In genomic region chr21:42009831-42010506, GRCh38 we compare ENCODE assay signal across 8 cellular contexts. TPM values are rescaled to one million over a fixed set of nuclear protein-coding genes. Genes with fewer than 3 reads are reported as not detected.
A peak's percentile ranks its signal among the peaks of the same experiment; 100 is the strongest.
DNase-seq lines count a peak whose midpoint lies in the region; ATAC-seq and TF ChIP-seq lines count a peak whose summit lies in the region.

Gene ZBTB21, minus strand, starts transcription at chr21:42010360. Its CDS starts 16,265 bp downstream, at chr21:41994095.

- peaks cover 15% of the 10 kb centered on the region for H3K36me3 ChIP-seq in DOHH2 (ENCODE audit: control insufficient read depth, low read length)
- H3K36me3 ChIP-seq in RWPE2 (ENCODE audit: low read depth) = peaks cover 16% of the 10 kb centered on the region

- H3F3A ChIP-seq in DOHH2 (ENCODE audit: control insufficient read depth, insufficient read depth) = peaks cover 9% of the 10 kb centered on the region

- H3K27ac Mint-ChIP-seq in activated T-helper 2 cell treated with anti-CD3 and anti-CD28 coated beads, Interferon-gamma antibody, Interleukin-2, Interleukin-4, amounts not matched to agents 10 μg/mL and 5 μg/mL and 100 μg/mL, durations not matched to agents 14 hours and 24 hours and 36 hours = peak within 1 kb of the TSS; percentile 99
- peak within 1 kb of the TSS; percentile 95 to 98 for H3K27ac Mint-ChIP-seq in natural killer cell

- peak within 1 kb of the TSS; percentile 94 for H3K4me3 Mint-ChIP-seq in activated T-helper 2 cell treated with anti-CD3 and anti-CD28 coated beads, Interferon-gamma antibody, Interleukin-2, Interleukin-4, amounts not matched to agents 10 μg/mL and 5 μg/mL and 100 μg/mL, durations not matched to agents 14 hours and 24 hours and 36 hours (ENCODE audit: low read depth)
- H3K4me3 Mint-ChIP-seq in natural killer cell = peak within 1 kb of the TSS; percentile 94

- no peaks in the 10 kb centered on the region for H3K9me2 ChIP-seq in DOHH2 (replicated peaks; ENCODE audit: control insufficient read depth, low read length)

- peaks cover 42% of the 10 kb centered on the region for H3K79me2 ChIP-seq in DOHH2 (ENCODE audit: control insufficient read depth, low read length)

- H3K27me3 Mint-ChIP-seq in activated T-helper 2 cell treated with anti-CD3 and anti-CD28 coated beads, Interferon-gamma antibody, Interleukin-2, Interleukin-4, amounts not matched to agents 10 μg/mL and 5 μg/mL and 100 μg/mL, durations not matched to agents 14 hours and 24 hours and 36 hours (ENCODE audit: low read depth) = peaks cover 18% of the 10 kb centered on the region
- peaks cover 0 to 11% of the 10 kb centered on the region in 2 donors for H3K27me3 Mint-ChIP-seq in natural killer cell (ENCODE audit: low read depth in 2 of 2)

- H3K27ac ChIP-seq in DOHH2 (ENCODE audit: low read depth, low read length) (peak within 1 kb of the TSS; percentile 77), RWPE2 (ENCODE audit: poor library complexity, severe bottlenecking) (peak within 1 kb of the TSS; percentile 65)

- H3K4me1 ChIP-seq in DOHH2 (ENCODE audit: control insufficient read depth, low read length) (peaks cover 25% of the 10 kb centered on the region), RWPE2 (ENCODE audit: insufficient read depth, poor library complexity, severe bottlenecking) (no peaks in the 10 kb centered on the region)

- H3K9me3 ChIP-seq in DOHH2 (ENCODE audit: control insufficient read depth, insufficient read depth, low read length) (no peaks in the 10 kb centered on the region), RWPE2 (ENCODE audit: severe bottlenecking) (no peaks in the 10 kb centered on the region)

- peaks cover 9% of the 10 kb centered on the region for H3K9me3 Mint-ChIP-seq in activated T-helper 2 cell treated with anti-CD3 and anti-CD28 coated beads, Interferon-gamma antibody, Interleukin-2, Interleukin-4, amounts not matched to agents 10 μg/mL and 5 μg/mL and 100 μg/mL, durations not matched to agents 14 hours and 24 hours and 36 hours
- no peaks in the 10 kb centered on the region for H3K9me3 Mint-ChIP-seq in natural killer cell

- ATAC-seq in RWPE2 (ENCODE audit: low read depth) (peak; percentile 84), natural killer cell (peak; percentile 75 to 89 (median 79))

- no peaks in the 10 kb centered on the region for H3K27me3 ChIP-seq in DOHH2 (ENCODE audit: control insufficient read depth, low read length)
- H3K27me3 ChIP-seq in RWPE2 (ENCODE audit: insufficient read depth, poor library complexity, severe bottlenecking) = no peaks in the 10 kb centered on the region

- intact Hi-C loops in activated T-helper 2 cell treated with anti-CD3 and anti-CD28 coated beads, Interferon-gamma antibody, Interleukin-2, Interleukin-4, amounts not matched to agents 10 μg/mL and 5 μg/mL and 100 μg/mL, durations not matched to agents 14 hours and 24 hours and 36 hours (cut with micrococcal nuclease) = loop anchor here (1.0 to 10.0 kb wide), 4 partner anchors 8 to 395 kb away; partner anchors contain the start of genes PRDM15 and UBASH3A
- intact Hi-C loops in natural killer cell (cut with micrococcal nuclease) = loop anchor here (1.0 to 5.0 kb wide), 3 partner anchors 52 to 133 kb away; partner anchors contain the start of gene PRDM15

- H4K20me1 ChIP-seq in DOHH2 (ENCODE audit: control insufficient read depth, insufficient read depth, low read depth, low read length) = no peaks in the 10 kb centered on the region

- H3K4me1 Mint-ChIP-seq in activated T-helper 2 cell treated with anti-CD3 and anti-CD28 coated beads, Interferon-gamma antibody, Interleukin-2, Interleukin-4, amounts not matched to agents 10 μg/mL and 5 μg/mL and 100 μg/mL, durations not matched to agents 14 hours and 24 hours and 36 hours (ENCODE audit: low read depth) = peaks cover 25% of the 10 kb centered on the region
- peaks cover 6 to 20% of the 10 kb centered on the region in 2 donors for H3K4me1 Mint-ChIP-seq in natural killer cell

- peak within 1 kb of the TSS; percentile 94 for H3K4me3 ChIP-seq in DOHH2 (ENCODE audit: low read length)
- H3K4me3 ChIP-seq in RWPE2 (ENCODE audit: severe bottlenecking) = peak within 1 kb of the TSS; percentile 84
- peak within 1 kb of the TSS; percentile 71 for H3K4me3 ChIP-seq in fibroblast of mammary gland (ENCODE audit: control insufficient read depth, low read depth, low read length)

- TF ChIP-seq CTCF in DOHH2 (IDR thresholded peaks at IDR 0.05; ENCODE audit: low read depth, low read length, poor library complexity, severe bottlenecking) = no peak
- no peak for TF ChIP-seq CTCF in RWPE2 (IDR thresholded peaks at IDR 0.05; ENCODE audit: poor library complexity, severe bottlenecking)
- no peak for TF ChIP-seq CTCF in fibroblast of mammary gland (conservative IDR thresholded peaks at IDR 0.05; ENCODE audit: control insufficient read depth, insufficient read depth, low read depth, low read length)
- no peak for TF ChIP-seq CTCF in natural killer cell (IDR thresholded peaks at IDR 0.05)

- peaks cover 32% of the 10 kb centered on the region for H3K36me3 Mint-ChIP-seq in activated T-helper 2 cell treated with anti-CD3 and anti-CD28 coated beads, Interferon-gamma antibody, Interleukin-2, Interleukin-4, amounts not matched to agents 10 μg/mL and 5 μg/mL and 100 μg/mL, durations not matched to agents 14 hours and 24 hours and 36 hours (ENCODE audit: low read depth)
- H3K36me3 Mint-ChIP-seq in natural killer cell = no peaks in the 10 kb centered on the region

- H3K4me2 ChIP-seq in DOHH2 (ENCODE audit: low read length) = peak within 1 kb of the TSS; percentile 79

- DNase-seq in GOT3 (lab: John Stamatoyannopoulos, UW) (peak; percentile 90), LoVo (ENCODE audit: low spot score) (peak; percentile 99), RWPE2 (ENCODE audit: low spot score) (peak; percentile 98), fibroblast of mammary gland (ENCODE audit: low read depth) (peak; percentile 96), natural killer cell (peak; percentile 96)
- peak; percentile 97 for DNase-seq in activated T-helper 2 cell treated with anti-CD3 and anti-CD28 coated beads, Interferon-gamma antibody, Interleukin-2, Interleukin-4, amounts not matched to agents 10 μg/mL and 5 μg/mL and 100 μg/mL, durations not matched to agents 14 hours and 24 hours and 36 hours (ENCODE audit: low spot score)
- peak; percentile 98 for DNase-seq in stimulated activated naive CD4-positive, alpha-beta T cell treated with Interleukin-2 at 50 U/mL for 16 hours (lab: John Stamatoyannopoulos, UW)

RNA-seq across cellular contexts. Expression of gene ZBTB21, which starts in this region (rescaled TPM):
- 24.5 and 25.7 TPM in 2 replicates for total RNA-seq in activated T-helper 2 cell treated with anti-CD3 and anti-CD28 coated beads, Interferon-gamma antibody, Interleukin-2, Interleukin-4, amounts not matched to agents 10 μg/mL and 5 μg/mL and 100 μg/mL, durations not matched to agents 14 hours and 24 hours and 36 hours
- 100 to 1,000 TPM in 2 of 3 donors, 10 to 100 TPM in 1; 78.2 to 113 (median 100) TPM for total RNA-seq in natural killer cell

Comparison
In these comparisons a context has a peak if more than half of its experiments do, and no peak if none do; other contexts are left out.
1. Peak in every context shown above with its lines: DNase-seq, ATAC-seq, H3K4me3 ChIP-seq and H3K27ac ChIP-seq.